ENCODE assay signal across 23 cellular contexts in genomic region chr7:92997719-92998118, GRCh38.
DNase-seq lines count a peak whose midpoint lies in the region; ATAC-seq, FAIRE-seq and TF ChIP-seq lines count a peak whose summit lies in the region.
"Had no signal": no experiment of that assay in that cellular context is flagged by ENCODE, and none has a peak within 500 bp of the region (broad histone marks: within the 10 kb centered on the region; RNA-seq: fewer than 3 reads in every experiment).

No MANE protein-coding gene starts in this region.

- TF ChIP-seq RAD21 in HepG2 (CRISPR knock-in tag; IDR thresholded peaks at IDR 0.05) (no peak), K562 (CRISPR knock-in tag; conservative IDR thresholded peaks at IDR 0.05 in 1 of 2, IDR thresholded peaks at IDR 0.05 in 1 of 2) (no peak)

- POLR2A ChIA-PET in HepG2 (lab: Yijun Ruan, JAX), result no interaction called here
- POLR2A ChIA-PET in K562 (lab: Yijun Ruan, JAX), result interaction anchor here (1.3 kb wide), 1 partner anchor 10 kb away, joined by 4 read pairs; no protein-coding TSS in a partner anchor

- no peaks in the 10 kb centered on the region for H3K27me3 Mint-ChIP-seq in neural progenitor cell (ENCODE audit: insufficient read depth, low read depth)
- peaks cover 5% of the 10 kb centered on the region for H3K27me3 Mint-ChIP-seq in type B pancreatic cell
- H3K27me3 Mint-ChIP-seq in activated T-cell treated with anti-CD3 and anti-CD28 coated beads, Interleukin-2, amount 50 U/mL, for 72 hours (ENCODE audit: low read depth), result peaks cover 23% of the 10 kb centered on the region

- no peaks in the 10 kb centered on the region for H3K4me1 Mint-ChIP-seq in neural progenitor cell
- H3K4me1 Mint-ChIP-seq in type B pancreatic cell (ENCODE audit: unreplicated experiment), result no peaks in the 10 kb centered on the region
- no peaks in the 10 kb centered on the region for H3K4me1 Mint-ChIP-seq in activated T-cell treated with anti-CD3 and anti-CD28 coated beads, Interleukin-2, amount 50 U/mL, for 72 hours (ENCODE audit: low read depth)
- H3K4me1 Mint-ChIP-seq: B cell; CD4-positive, CD25-positive, alpha-beta regulatory T cell had no signal

- no peak overlapping the region for H3K4me2 ChIP-seq in HepG2 (ENCODE audit: low read depth, low read length)
- H3K4me2 ChIP-seq in K562 (ENCODE audit: insufficient read depth, low read length), result no peak overlapping the region
- H3K4me2 ChIP-seq in neural progenitor cell, result no peak overlapping the region
- H3K4me2 ChIP-seq: BLaER1 had no signal

- H3K4me3 Mint-ChIP-seq in neural progenitor cell (no peak overlapping the region), type B pancreatic cell (no peak overlapping the region)
- no peak overlapping the region for H3K4me3 Mint-ChIP-seq in activated T-cell treated with anti-CD3 and anti-CD28 coated beads, Interleukin-2, amount 50 U/mL, for 72 hours
- H3K4me3 Mint-ChIP-seq: B cell; CD4-positive, CD25-positive, alpha-beta regulatory T cell; CD8-positive, alpha-beta T cell had no signal

- H3K9me3 ChIP-seq in HepG2 (ENCODE audit: low read length) (no peaks in the 10 kb centered on the region), right lobe of liver (no peaks in the 10 kb centered on the region), K562 (replicated peaks; ENCODE audit: control insufficient read depth, insufficient read depth, low read depth, low read length) (no peaks in the 10 kb centered on the region; the same call in 1 of the 2 replicates), neural progenitor cell (ENCODE audit: low read depth) (no peaks in the 10 kb centered on the region)
- H3K9me3 ChIP-seq: BLaER1 had no signal

- no peaks in the 10 kb centered on the region for H3K9me3 Mint-ChIP-seq in neural progenitor cell
- H3K9me3 Mint-ChIP-seq in type B pancreatic cell, result no peaks in the 10 kb centered on the region
- H3K9me3 Mint-ChIP-seq in activated T-cell treated with anti-CD3 and anti-CD28 coated beads, Interleukin-2, amount 50 U/mL, for 72 hours, result no peaks in the 10 kb centered on the region
- H3K9me3 Mint-ChIP-seq: CD8-positive, alpha-beta T cell had no signal

- H3K36me3 ChIP-seq in HepG2 (replicated peaks in 1 of 2; ENCODE audit: control insufficient read depth in 1 of 2, insufficient read depth in 2 of 2, low read length in 2 of 2) (no peaks in the 10 kb centered on the region), right lobe of liver (no peaks in the 10 kb centered on the region), K562 (ENCODE audit: control insufficient read depth, insufficient read depth, low read length) (no peaks in the 10 kb centered on the region), neural progenitor cell (no peaks in the 10 kb centered on the region)
- H3K36me3 ChIP-seq: BLaER1 had no signal

- in situ Hi-C loops in HepG2 (cut with HindIII; ENCODE audit: extremely low pct_ligation_motif_present, low pct_unique_long_range_greater_than_20kb), result no loop called here
- in situ Hi-C loops in K562 (cut with MboI), result no loop called here

- TF ChIP-seq CTCF in HepG2 (CRISPR knock-in tag; IDR thresholded peaks at IDR 0.05), result no peak
- no peak for TF ChIP-seq CTCF in right lobe of liver (IDR thresholded peaks at IDR 0.05)
- TF ChIP-seq CTCF in K562 (IDR thresholded peaks at IDR 0.05 in 2 of 3, conservative IDR thresholded peaks at IDR 0.05 in 1 of 3; ENCODE audit: insufficient read depth in 2 of 3, low read depth in 1 of 3, low read length in 3 of 3), result no peak
- no peak for TF ChIP-seq CTCF in neural progenitor cell (IDR thresholded peaks at IDR 0.05)
- TF ChIP-seq CTCF in type B pancreatic cell (conservative IDR thresholded peaks at IDR 0.05), result no peak

- TF ChIP-seq EP300 in HepG2 (IDR thresholded peaks at IDR 0.05; ENCODE audit: low read depth in 2 of 2, low read length in 2 of 2), result no peak
- TF ChIP-seq EP300 in HepG2 (CRISPR knock-in tag; IDR thresholded peaks at IDR 0.05; ENCODE audit: borderline replicate concordance), result no peak
- no peak for TF ChIP-seq EP300 in K562 (IDR thresholded peaks at IDR 0.05; ENCODE audit: low read length)

- no peaks in the 10 kb centered on the region for H3K4me1 ChIP-seq in HepG2 (ENCODE audit: insufficient read depth, low read length)
- no peaks in the 10 kb centered on the region for H3K4me1 ChIP-seq in right lobe of liver
- peaks cover 12 to 17% of the 10 kb centered on the region in 2 experiments; a peak in 4 of 5 replicates for H3K4me1 ChIP-seq in K562 (replicated peaks in 1 of 2; ENCODE audit: control insufficient read depth in 2 of 2, insufficient read depth in 2 of 2, low read length in 2 of 2)
- no peaks in the 10 kb centered on the region for H3K4me1 ChIP-seq in neural progenitor cell
- H3K4me1 ChIP-seq: BLaER1 had no signal

- DNase-seq in HepG2 (ENCODE audit: low spot score) (no peak), right lobe of liver (no peak), K562 (ENCODE audit: extremely low read depth in 1 of 4, low spot score in 3 of 4) (no peak), neural progenitor cell (ENCODE audit: low spot score) (no peak), type B pancreatic cell (ENCODE audit: extremely low spot score, unreplicated experiment) (no peak), GF-D8 (lab: John Stamatoyannopoulos, UW) (no peak)
- no peak for DNase-seq in activated T-cell treated with anti-CD3 and anti-CD28 coated beads, Interleukin-2, amount 50 U/mL, for 72 hours
- DNase-seq: Caco-2; CD4-positive, CD25-positive, alpha-beta regulatory T cell; CD8-positive, alpha-beta T cell; DMS153; DND-41; GOT3; H7; HCEC 1CT had no signal

- H3K27ac Mint-ChIP-seq in neural progenitor cell (no peak overlapping the region), type B pancreatic cell (no peak overlapping the region)
- H3K27ac Mint-ChIP-seq in activated T-cell treated with anti-CD3 and anti-CD28 coated beads, Interleukin-2, amount 50 U/mL, for 72 hours, result no peak overlapping the region
- H3K27ac Mint-ChIP-seq: B cell; CD4-positive, CD25-positive, alpha-beta regulatory T cell; CD8-positive, alpha-beta T cell had no signal

- no peak for ATAC-seq in HepG2
- no peak for ATAC-seq in right lobe of liver
- ATAC-seq in K562, result no peak
- no peak for ATAC-seq in activated T-cell treated with anti-CD3 and anti-CD28 coated beads, Interleukin-2, amount 50 U/mL, for 72 hours (replicated peaks in 1 of 2)
- ATAC-seq: CD8-positive, alpha-beta T cell had no signal

- H3K36me3 Mint-ChIP-seq in neural progenitor cell (no peaks in the 10 kb centered on the region), type B pancreatic cell (no peaks in the 10 kb centered on the region)
- no peaks in the 10 kb centered on the region for H3K36me3 Mint-ChIP-seq in activated T-cell treated with anti-CD3 and anti-CD28 coated beads, Interleukin-2, amount 50 U/mL, for 72 hours (ENCODE audit: insufficient read depth in 2 of 2)
- H3K36me3 Mint-ChIP-seq: CD4-positive, CD25-positive, alpha-beta regulatory T cell; CD8-positive, alpha-beta T cell had no signal

- H3K27me3 ChIP-seq in HepG2 (ENCODE audit: control insufficient read depth in 1 of 2, insufficient read depth in 2 of 2, low read length in 2 of 2) (peaks cover 0 to 6% of the 10 kb centered on the region in 2 experiments; a peak in 1 of 5 replicates), right lobe of liver (no peaks in the 10 kb centered on the region), K562 (ENCODE audit: control insufficient read depth in 2 of 2, insufficient read depth in 2 of 2, low read length in 2 of 2) (no peaks in the 10 kb centered on the region), neural progenitor cell (no peaks in the 10 kb centered on the region)
- H3K27me3 ChIP-seq: BLaER1 had no signal

- H3K9me1 ChIP-seq in K562 (ENCODE audit: control insufficient read depth, insufficient read depth, low read length), result no peaks in the 10 kb centered on the region

- intact Hi-C loops in HepG2 (cut with micrococcal nuclease; ENCODE audit: unreplicated experiment), result no loop called here
- intact Hi-C loops in right lobe of liver (cut with DNase I), result no loop called here
- intact Hi-C loops in K562 (cut with micrococcal nuclease), result no loop called here

- H3K27ac ChIP-seq in HepG2 (ENCODE audit: extremely low read length, insufficient read depth, low read length), result no peak overlapping the region
- no peak overlapping the region for H3K27ac ChIP-seq in right lobe of liver
- H3K27ac ChIP-seq in K562 (ENCODE audit: extremely low read depth, low read depth, low read length), result no peak overlapping the region
- H3K27ac ChIP-seq in neural progenitor cell, result no peak overlapping the region
- H3K27ac ChIP-seq: 22Rv1, BLaER1, C4-2B had no signal

- H2AFZ ChIP-seq in HepG2 (ENCODE audit: low read length), result no peak overlapping the region
- peak overlapping the region; percentile 83 for H2AFZ ChIP-seq in K562 (ENCODE audit: low read depth, low read length)
- peak overlapping the region; percentile 89 for H2AFZ ChIP-seq in neural progenitor cell (replicated peaks)

- BruUV-seq in HepG2 (replicated peaks; lab: Mats Ljungman, UMichigan), result no TSS peak
- BruUV-seq in K562 (replicated peaks; lab: Mats Ljungman, UMichigan), result no TSS peak

- H3K4me3 ChIP-seq in HepG2 (replicated peaks in 1 of 3; ENCODE audit: insufficient read depth in 1 of 3, low read depth in 2 of 3, low read length in 3 of 3) (no peak overlapping the region), right lobe of liver (no peak overlapping the region), K562 (no peak overlapping the region), neural progenitor cell (no peak overlapping the region)
- H3K4me3 ChIP-seq: BLaER1 had no signal

- H4K20me1 ChIP-seq in HepG2 (ENCODE audit: insufficient read depth, low read length) (no peaks in the 10 kb centered on the region), K562 (replicated peaks; ENCODE audit: control insufficient read depth, insufficient read depth, low read length) (no peaks in the 10 kb centered on the region), neural progenitor cell (ENCODE audit: low read depth) (no peaks in the 10 kb centered on the region)
- H4K20me1 ChIP-seq: BLaER1 had no signal

- H3F3A ChIP-seq in neural progenitor cell (ENCODE audit: low read depth), result no peaks in the 10 kb centered on the region

- H3K79me2 ChIP-seq in HepG2 (ENCODE audit: insufficient read depth, low read length), result no peaks in the 10 kb centered on the region
- H3K79me2 ChIP-seq in K562 (ENCODE audit: control insufficient read depth, insufficient read depth, low read length), result no peaks in the 10 kb centered on the region
- H3K79me2 ChIP-seq in neural progenitor cell (ENCODE audit: low read depth), result no peaks in the 10 kb centered on the region

- FAIRE-seq in HepG2 (lab: Jason Lieb, UNC), result no peak
- FAIRE-seq in K562 (lab: Jason Lieb, UNC), result no peak
- FAIRE-seq: A204.1, G401.6, GM12891, GM18507 had no signal

- CTCF ChIA-PET in HepG2 (lab: Yijun Ruan, JAX; ENCODE audit: low intra/inter-chr PET ratio, low total read pairs), result no interaction called here
- CTCF ChIA-PET in K562 (lab: Yijun Ruan, JAX; ENCODE audit: low intra/inter-chr PET ratio), result no interaction called here

- H3K9ac ChIP-seq in HepG2 (ENCODE audit: insufficient read depth, low read depth, low read length) (no peak overlapping the region), K562 (ENCODE audit: insufficient read depth in 1 of 2, low read depth in 2 of 2, low read length in 2 of 2) (no peak overlapping the region), neural progenitor cell (no peak overlapping the region)
- H3K9ac ChIP-seq: BLaER1 had no signal

- TF ChIP-seq POLR2A in HepG2 (IDR thresholded peaks at IDR 0.05; ENCODE audit: insufficient read depth in 1 of 2, low read depth in 2 of 2, low read length in 2 of 2), result no peak
- no peak for TF ChIP-seq POLR2A in right lobe of liver (IDR thresholded peaks at IDR 0.05)
- no peak for TF ChIP-seq POLR2A in K562 (conservative IDR thresholded peaks at IDR 0.05)

Comparison
In these comparisons a context has a peak if more than half of its experiments do, and no peak if none do; other contexts are left out.
1. Of the 241 proteins assayed by ChIP-seq in both HepG2 and K562: peak only in HepG2: PCBP2; only in K562: ARID2, EHMT2, ELF4, HBP1, ZBTB2, ZBTB26 and 1 more; in both: none; in neither: 230; mixed calls (peak in some experiments, not most) for 3.